Comparison of ENCODE assay signal across 18 cellular contexts in genomic region chr1:117883620-117884019, GRCh38.
"Had no signal": no experiment of that assay in that cellular context is flagged by ENCODE, and none has a peak within 500 bp of the region (broad histone marks: within the 10 kb centered on the region; RNA-seq: fewer than 3 reads in every experiment).

No MANE protein-coding gene starts in this region.

- FAIRE-seq: small intestine, urothelium cell line had no signal

- DNase-seq: gastrocnemius medialis; heart right ventricle; hypothalamus; islet precursor cell; left ventricle myocardium inferior; lower lobe of right lung; natural killer cell; posterior cingulate gyrus; right cardiac atrium; small intestine; stimulated activated CD4-positive, alpha-beta T cell treated with anti-CD3 and anti-CD28 coated beads, Interleukin-12 subunit alpha, Interleukin-12 subunit beta, amount 100 ng/mL, for 4 hours; stimulated activated CD4-positive, alpha-beta T cell treated with anti-CD3 and anti-CD28 coated beads, Interleukin-2, amount 100 ng/mL, for 48 hours; stimulated activated CD8-positive, alpha-beta memory T cell treated with anti-CD3 and anti-CD28 coated beads, Interleukin-4, amount 100 ng/mL, for 48 hours; stimulated activated naive CD8-positive, alpha-beta T cell treated with anti-CD3 and anti-CD28 coated beads, Interleukin-15, Interleukin-2, amounts not matched to agents 100 U/mL and 50 U/mL, for 24 hours; thyroid gland had no signal

- H3K4me3 ChIP-seq: gastrocnemius medialis, heart right ventricle, left ventricle myocardium inferior, lower lobe of right lung, suprapubic skin, thyroid gland had no signal

- ATAC-seq: gastrocnemius medialis; heart right ventricle; lower lobe of right lung; natural killer cell; right cardiac atrium; stimulated activated effector memory CD8-positive, alpha-beta T cell treated with anti-CD3 and anti-CD28 coated beads, Interleukin-12 subunit alpha, Interleukin-12 subunit beta, amount 100 ng/mL, for 72 hours; stimulated activated naive CD8-positive, alpha-beta T cell treated with anti-CD3 and anti-CD28 coated beads, Interleukin-15, Interleukin-2, amounts not matched to agents 100 U/mL and 50 U/mL, for 24 hours had no signal
